ENCODE assay signal across 1 cellular context in the genomic region with DNA sequence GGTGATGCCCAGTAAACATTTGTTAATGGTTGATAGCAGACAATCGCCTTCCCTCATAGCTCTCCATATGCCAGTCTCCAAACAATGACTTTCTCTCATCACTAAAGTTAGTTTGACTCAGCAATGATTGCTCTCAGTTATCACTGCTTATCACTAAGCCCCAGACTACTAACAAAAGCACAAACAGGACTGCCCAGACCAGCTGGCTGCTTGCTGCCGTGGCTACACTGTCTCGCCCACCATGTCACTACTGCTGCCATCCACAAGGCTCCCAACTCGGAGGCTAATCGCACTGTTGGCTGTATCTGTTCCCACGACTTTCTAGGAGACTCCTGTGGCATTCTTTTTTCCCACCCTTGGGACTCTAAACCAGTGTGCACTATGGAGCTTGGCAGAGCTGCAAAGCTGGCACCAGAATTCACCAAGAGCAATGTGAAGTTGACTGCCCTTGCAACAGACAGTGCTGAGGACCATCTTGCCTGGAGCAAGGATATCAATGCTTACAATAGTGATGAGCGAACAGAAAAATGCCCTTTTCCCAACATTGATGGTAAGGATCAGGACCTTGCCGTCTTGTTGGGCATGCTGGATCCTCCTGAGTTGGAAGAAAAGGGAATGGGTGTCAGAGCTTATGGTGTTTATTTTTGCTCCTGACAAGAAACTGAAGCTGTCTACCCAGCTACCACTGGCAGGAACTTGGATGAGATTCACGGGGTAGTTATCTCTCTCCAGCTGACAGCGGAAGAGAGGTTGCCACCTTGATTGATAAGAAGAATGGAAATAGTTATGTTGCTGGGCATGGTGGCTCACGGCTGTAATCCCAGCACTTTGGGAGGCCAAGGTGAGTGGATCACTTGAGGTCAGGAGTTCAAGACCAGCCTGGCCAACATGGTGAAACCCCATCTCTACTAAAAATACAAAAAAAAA.
TF ChIP-seq lines count a peak whose summit lies in the region.

No MANE protein-coding gene starts in this region.

TF ChIP-seq in H1, 55 proteins besides CTCF, POLR2A, EP300 and RAD21:
- no peak for TF ChIP-seq MAFK (IDR thresholded peaks at IDR 0.05; ENCODE audit: low read depth, low read length)
- TF ChIP-seq BRCA1 (IDR thresholded peaks at IDR 0.05; ENCODE audit: low read depth, low read length), result no peak
- no peak for TF ChIP-seq POU5F1 (IDR thresholded peaks at IDR 0.05; ENCODE audit: low read depth, low read length)
